ENCODE assay signal across 8 cellular contexts in the genomic region with DNA sequence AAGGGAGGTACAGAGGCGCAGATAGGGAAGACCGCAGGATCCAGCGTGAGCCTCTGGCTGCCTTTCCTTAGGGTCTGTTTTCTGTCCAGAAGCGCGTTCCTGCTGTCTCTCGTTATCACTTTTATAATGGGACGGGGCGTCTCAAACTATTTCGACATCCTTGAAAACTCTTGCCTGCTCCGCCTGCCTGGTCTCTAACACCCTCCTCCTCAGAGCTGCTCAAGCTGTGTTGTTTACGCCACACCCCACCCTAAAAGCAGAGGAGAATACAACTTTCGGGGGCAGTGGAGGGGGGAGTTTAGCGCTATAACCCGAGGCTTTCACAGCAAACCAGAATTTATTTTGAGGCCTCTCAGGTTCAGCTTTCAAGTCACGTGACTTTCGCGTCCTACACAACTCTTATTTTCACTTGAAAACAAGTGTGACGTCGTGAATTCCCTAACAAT. TPM values are rescaled to one million over a fixed set of nuclear protein-coding genes. Genes with fewer than 3 reads are reported as not detected.
DNase-seq lines count a peak whose midpoint lies in the region; ATAC-seq and TF ChIP-seq lines count a peak whose summit lies in the region.

No MANE protein-coding gene starts in this region.

- H2AFZ ChIP-seq in ACC112 (ENCODE audit: low read length, unreplicated experiment), result peak overlapping the region; percentile 91

- H3K4me1 ChIP-seq in ACC112 (ENCODE audit: control insufficient read depth, insufficient read depth, low read length, unreplicated experiment) (no peaks in the 10 kb centered on the region), foreskin keratinocyte (no peaks in the 10 kb centered on the region), ovary (ENCODE audit: insufficient read depth) (peaks cover 4% of the 10 kb centered on the region)

- TF ChIP-seq EP300 in ovary (IDR thresholded peaks at IDR 0.05), result no peak

- intact Hi-C loops in ovary (cut with DNase I), result no loop called here

- WGBS in ovary, 3 donors, result 30 to 42% (median 39%) methylated on average over 19 of the region's 19 CpGs

- H3K27ac ChIP-seq in ACC112 (ENCODE audit: low read depth, low read length) (peak overlapping the region; percentile 53), foreskin keratinocyte (no peak overlapping the region), ovary (peak overlapping the region; percentile 91 to 99)

- H3K9me3 Mint-ChIP-seq in WTC11, result no peaks in the 10 kb centered on the region

- peaks cover 23% of the 10 kb centered on the region for H3K27me3 Mint-ChIP-seq in WTC11 (ENCODE audit: low read depth)

- H3K27me3 ChIP-seq in ACC112 (ENCODE audit: insufficient read depth, low read length), result no peaks in the 10 kb centered on the region
- H3K27me3 ChIP-seq in foreskin keratinocyte, result no peaks in the 10 kb centered on the region
- H3K27me3 ChIP-seq in ovary, result no peaks in the 10 kb centered on the region

- POLR2A ChIA-PET in WTC11 (lab: Charles Lee), result interaction anchor here (0.5 to 2.5 kb wide), 4 partner anchors 11 to 793 kb away, joined by 5 to 13 read pairs (median 8); a partner anchor contains a TSS

- H3K4me3 Mint-ChIP-seq in WTC11, result peak overlapping the region; percentile 74

- CTCF ChIA-PET in WTC11 (lab: Charles Lee), result interaction anchor here (0.8 to 2.1 kb wide), 2 partner anchors 11 to 143 kb away, joined by 3 to 12 read pairs; no protein-coding TSS in a partner anchor

- H3K27ac Mint-ChIP-seq in WTC11, result peak overlapping the region; percentile 97

- no peaks in the 10 kb centered on the region for H3K36me3 ChIP-seq in ACC112 (ENCODE audit: insufficient read depth, low read length)
- H3K36me3 ChIP-seq in ovary, result no peaks in the 10 kb centered on the region

- no peaks in the 10 kb centered on the region for H3K9me3 ChIP-seq in ovary

- H3K4me3 ChIP-seq in ACC112 (ENCODE audit: low read depth, low read length) (peak overlapping the region; percentile 84), ovary (peak overlapping the region; percentile 24)

- peaks cover 8% of the 10 kb centered on the region for H3K79me2 ChIP-seq in ACC112 (ENCODE audit: control insufficient read depth, insufficient read depth, low read length, unreplicated experiment)

- ATAC-seq in GM19438 (IDR thresholded peaks at IDR 0.05; ENCODE audit: low read depth, unreplicated experiment) (peak; percentile 5), WTC11 (peak; percentile 32), foreskin keratinocyte (peak; percentile 2)

- DNase-seq in WTC11 (ENCODE audit: low spot score), result no peak
- no peak for DNase-seq in foreskin keratinocyte
- peak in 4 of 5 donors; percentile 62 to 84 (median 74) for DNase-seq in ovary
- no peak for DNase-seq in SW 1271 (lab: John Stamatoyannopoulos, UW)
- no peak for DNase-seq in ureter (ENCODE audit: low spot score)
- DNase-seq in activated CD4-positive, alpha-beta T cell treated with anti-CD3 and anti-CD28 coated beads for 48 hours, result no peak

- TF ChIP-seq POLR2A in ovary (IDR thresholded peaks at IDR 0.05), result no peak

- peaks cover 14% of the 10 kb centered on the region for H3K4me1 Mint-ChIP-seq in WTC11

- H3K36me3 Mint-ChIP-seq in WTC11, result no peaks in the 10 kb centered on the region

- no peak for TF ChIP-seq CTCF in WTC11 (IDR thresholded peaks at IDR 0.05)
- TF ChIP-seq CTCF in foreskin keratinocyte (conservative IDR thresholded peaks at IDR 0.05), result no peak
- TF ChIP-seq CTCF in ovary (IDR thresholded peaks at IDR 0.05), result no peak

TF ChIP-seq in WTC11, 78 proteins besides CTCF, POLR2A, EP300 and RAD21 (continues in another document):
- TF ChIP-seq FOXK1 (CRISPR knock-in tag; IDR thresholded peaks at IDR 0.05) (0 out of 2 replicates have a peak, but pooled peaks have one; percentile 16), NFYB (CRISPR knock-in tag; conservative IDR thresholded peaks at IDR 0.05; ENCODE audit: low read depth) (no peak), GRHL2 (CRISPR knock-in tag; IDR thresholded peaks at IDR 0.05; ENCODE audit: insufficient replicate concordance, severe bottlenecking) (no peak), PRRX2 (CRISPR knock-in tag; IDR thresholded peaks at IDR 0.05) (no peak), FOXJ3 (CRISPR knock-in tag; IDR thresholded peaks at IDR 0.05; ENCODE audit: borderline replicate concordance) (no peak), ZNF423 (CRISPR knock-in tag; IDR thresholded peaks at IDR 0.05) (no peak), MXD4 (CRISPR knock-in tag; IDR thresholded peaks at IDR 0.05; ENCODE audit: borderline replicate concordance) (no peak), ZNF138 (CRISPR knock-in tag; conservative IDR thresholded peaks at IDR 0.05) (no peak), FOXP1 (CRISPR knock-in tag; IDR thresholded peaks at IDR 0.05; ENCODE audit: borderline replicate concordance) (no peak), IRF2 (CRISPR knock-in tag; IDR thresholded peaks at IDR 0.05; ENCODE audit: borderline replicate concordance, low read depth) (no peak), KAT7 (CRISPR knock-in tag; IDR thresholded peaks at IDR 0.05; ENCODE audit: borderline replicate concordance) (no peak)
- TF ChIP-seq, protein P1, sequence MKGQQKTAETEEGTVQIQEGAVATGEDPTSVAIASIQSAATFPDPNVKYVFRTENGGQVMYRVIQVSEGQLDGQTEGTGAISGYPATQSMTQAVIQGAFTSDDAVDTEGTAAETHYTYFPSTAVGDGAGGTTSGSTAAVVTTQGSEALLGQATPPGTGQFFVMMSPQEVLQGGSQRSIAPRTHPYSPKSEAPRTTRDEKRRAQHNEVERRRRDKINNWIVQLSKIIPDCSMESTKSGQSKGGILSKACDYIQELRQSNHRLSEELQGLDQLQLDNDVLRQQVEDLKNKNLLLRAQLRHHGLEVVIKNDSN (CRISPR knock-in tag; IDR thresholded peaks at IDR 0.05), result peak; percentile 43
- TF ChIP-seq, protein P2, sequence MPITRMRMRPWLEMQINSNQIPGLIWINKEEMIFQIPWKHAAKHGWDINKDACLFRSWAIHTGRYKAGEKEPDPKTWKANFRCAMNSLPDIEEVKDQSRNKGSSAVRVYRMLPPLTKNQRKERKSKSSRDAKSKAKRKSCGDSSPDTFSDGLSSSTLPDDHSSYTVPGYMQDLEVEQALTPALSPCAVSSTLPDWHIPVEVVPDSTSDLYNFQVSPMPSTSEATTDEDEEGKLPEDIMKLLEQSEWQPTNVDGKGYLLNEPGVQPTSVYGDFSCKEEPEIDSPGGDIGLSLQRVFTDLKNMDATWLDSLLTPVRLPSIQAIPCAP (CRISPR knock-in tag; IDR thresholded peaks at IDR 0.05), result no peak
- TF ChIP-seq, protein P3, sequence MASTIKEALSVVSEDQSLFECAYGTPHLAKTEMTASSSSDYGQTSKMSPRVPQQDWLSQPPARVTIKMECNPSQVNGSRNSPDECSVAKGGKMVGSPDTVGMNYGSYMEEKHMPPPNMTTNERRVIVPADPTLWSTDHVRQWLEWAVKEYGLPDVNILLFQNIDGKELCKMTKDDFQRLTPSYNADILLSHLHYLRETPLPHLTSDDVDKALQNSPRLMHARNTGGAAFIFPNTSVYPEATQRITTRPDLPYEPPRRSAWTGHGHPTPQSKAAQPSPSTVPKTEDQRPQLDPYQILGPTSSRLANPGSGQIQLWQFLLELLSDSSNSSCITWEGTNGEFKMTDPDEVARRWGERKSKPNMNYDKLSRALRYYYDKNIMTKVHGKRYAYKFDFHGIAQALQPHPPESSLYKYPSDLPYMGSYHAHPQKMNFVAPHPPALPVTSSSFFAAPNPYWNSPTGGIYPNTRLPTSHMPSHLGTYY (CRISPR knock-in tag; IDR thresholded peaks at IDR 0.05), result no peak
- TF ChIP-seq, protein P4, sequence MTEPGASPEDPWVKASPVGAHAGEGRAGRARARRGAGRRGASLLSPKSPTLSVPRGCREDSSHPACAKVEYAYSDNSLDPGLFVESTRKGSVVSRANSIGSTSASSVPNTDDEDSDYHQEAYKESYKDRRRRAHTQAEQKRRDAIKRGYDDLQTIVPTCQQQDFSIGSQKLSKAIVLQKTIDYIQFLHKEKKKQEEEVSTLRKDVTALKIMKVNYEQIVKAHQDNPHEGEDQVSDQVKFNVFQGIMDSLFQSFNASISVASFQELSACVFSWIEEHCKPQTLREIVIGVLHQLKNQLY (CRISPR knock-in tag; IDR thresholded peaks at IDR 0.05), result no peak
- TF ChIP-seq, protein P5, sequence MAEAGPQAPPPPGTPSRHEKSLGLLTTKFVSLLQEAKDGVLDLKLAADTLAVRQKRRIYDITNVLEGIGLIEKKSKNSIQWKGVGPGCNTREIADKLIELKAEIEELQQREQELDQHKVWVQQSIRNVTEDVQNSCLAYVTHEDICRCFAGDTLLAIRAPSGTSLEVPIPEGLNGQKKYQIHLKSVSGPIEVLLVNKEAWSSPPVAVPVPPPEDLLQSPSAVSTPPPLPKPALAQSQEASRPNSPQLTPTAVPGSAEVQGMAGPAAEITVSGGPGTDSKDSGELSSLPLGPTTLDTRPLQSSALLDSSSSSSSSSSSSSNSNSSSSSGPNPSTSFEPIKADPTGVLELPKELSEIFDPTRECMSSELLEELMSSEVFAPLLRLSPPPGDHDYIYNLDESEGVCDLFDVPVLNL (CRISPR knock-in tag; IDR thresholded peaks at IDR 0.05; ENCODE audit: borderline replicate concordance, low read depth), result no peak

RNA-seq across cellular contexts. Expression of a gene that starts 0.6 kb away (rescaled TPM):
- total RNA-seq in WTC11 (2021) (23.5 to 26.5 TPM (median 25.0 TPM) in 3 replicates), foreskin keratinocyte (23.7 and 27.1 TPM in 2 replicates), ovary (10 to 100 TPM; 34.6 to 76.8 (median 62.9) TPM), ureter (46.3 TPM)
- polyA plus RNA-seq in foreskin keratinocyte (31.9 and 36.8 TPM in 2 replicates), ovary (10 to 100 TPM in 1 of 2 donors, 1 to 10 TPM in 1; 3.6 to 81.6 TPM)

RNA-seq across cellular contexts. Expression of a gene that starts 26.2 kb away (rescaled TPM):
- total RNA-seq in WTC11 (2021) (8.7 to 9.8 TPM (median 9.6 TPM) in 3 replicates), foreskin keratinocyte (22.3 and 24.0 TPM in 2 replicates), ovary (10 to 100 TPM; 19.6 to 49.8 (median 42.3) TPM), ureter (23.4 TPM)
- polyA plus RNA-seq in foreskin keratinocyte (23.4 and 25.2 TPM in 2 replicates), ovary (10 to 100 TPM in 1 of 2 donors, 1 to 10 TPM in 1; 5.5 to 35.1 TPM)

RNA-seq across cellular contexts. Expression of a gene that starts 30.0 kb away (rescaled TPM):
- 64.7 to 72.8 TPM (median 66.0 TPM) in 3 replicates for total RNA-seq in WTC11 (2021)
- total RNA-seq in foreskin keratinocyte, result 88.2 and 94.3 TPM in 2 replicates
- polyA plus RNA-seq in foreskin keratinocyte, result 102 and 112 TPM in 2 replicates
- total RNA-seq in ovary, result 100 to 1,000 TPM in 1 of 7 donors, 10 to 100 TPM in 6; 18.0 to 115 (median 57.5) TPM
- 10 to 100 TPM; 19.0 to 26.3 TPM for polyA plus RNA-seq in ovary
- total RNA-seq in ureter, result 52.3 TPM

RNA-seq across cellular contexts. Expression of a gene that starts 30.3 kb away (rescaled TPM):
- total RNA-seq in WTC11 (2021), result 34.0 to 34.7 TPM (median 34.1 TPM) in 3 replicates
- 42.1 and 44.9 TPM in 2 replicates for total RNA-seq in foreskin keratinocyte
- polyA plus RNA-seq in foreskin keratinocyte, result 36.2 and 38.2 TPM in 2 replicates
- total RNA-seq in ovary, result 10 to 100 TPM; 17.2 to 35.5 (median 29.3) TPM
- polyA plus RNA-seq in ovary, result 10 to 100 TPM; 14.6 to 21.6 TPM
- total RNA-seq in ureter, result 20.4 TPM

RNA-seq across cellular contexts. Expression of a gene that starts 30.7 kb away (rescaled TPM):
- total RNA-seq in WTC11 (2021), result 20.0 to 29.1 TPM (median 22.1 TPM) in 3 replicates
- 20.1 and 21.7 TPM in 2 replicates for total RNA-seq in foreskin keratinocyte
- 23.1 and 24.9 TPM in 2 replicates for polyA plus RNA-seq in foreskin keratinocyte
- 10 to 100 TPM in 6 of 7 donors, 1 to 10 TPM in 1; 8.0 to 28.6 (median 22.9) TPM for total RNA-seq in ovary
- polyA plus RNA-seq in ovary, result 10 to 100 TPM in 1 of 2 donors, 1 to 10 TPM in 1; 1.5 to 16.1 TPM
- 28.5 TPM for total RNA-seq in ureter

Comparison
In these comparisons a context has a peak if more than half of its experiments do, and no peak if none do; other contexts are left out.
1. DNase-seq: peak in ovary (4 of 5); none in WTC11 (single experiment), foreskin keratinocyte (0 of 2), SW 1271 (0 of 2), ureter (single experiment) and activated CD4-positive, alpha-beta T cell treated with anti-CD3 and anti-CD28 coated beads for 48 hours (single experiment).
2. Peak in every context shown above with its lines, with median percentiles within 50 percentile points of each other: ATAC-seq.